In genomic region chr17:76532072-76532651, GRCh38 we compare ENCODE assay signal across 17 cellular contexts. TPM values are rescaled to one million over a fixed set of nuclear protein-coding genes. Genes with fewer than 3 reads are reported as not detected.
DNase-seq lines count a peak whose midpoint lies in the region; ATAC-seq, FAIRE-seq and TF ChIP-seq lines count a peak whose summit lies in the region.
"Had no signal": no experiment of that assay in that cellular context is flagged by ENCODE, and none has a peak within 500 bp of the region (broad histone marks: within the 10 kb centered on the region; RNA-seq: fewer than 3 reads in every experiment).

No MANE protein-coding gene starts in this region.

- TF ChIP-seq CTCF in bronchial epithelial cell (IDR thresholded peaks at IDR 0.05; ENCODE audit: insufficient read depth, low read length, severe bottlenecking) (no peak), mesothelial cell of epicardium (IDR thresholded peaks at IDR 0.05; ENCODE audit: unreplicated experiment) (no peak), type B pancreatic cell (conservative IDR thresholded peaks at IDR 0.05) (no peak)

- no peak for DNase-seq in activated naive CD8-positive, alpha-beta T cell treated with anti-CD3 and anti-CD28 coated beads, Interleukin-2, amount 50 U/mL, for 24 hours
- DNase-seq in bronchial epithelial cell (ENCODE audit: low read depth) (peak; percentile 87), mesothelial cell of epicardium (ENCODE audit: low spot score in 2 of 2, unreplicated experiment in 2 of 2) (no peak), type B pancreatic cell (ENCODE audit: extremely low spot score, unreplicated experiment) (no peak), OCI-M2 (lab: John Stamatoyannopoulos, UW; ENCODE audit: unreplicated experiment) (no peak), HAP-1 (ENCODE audit: low spot score in 2 of 2) (no peak)
- DNase-seq in activated CD4-positive, alpha-beta memory T cell treated with anti-CD3 and anti-CD28 coated beads, Interleukin-2, amount 10 ng/mL, durations not matched to agents 7 days and 5 days = no peak
- DNase-seq: 8988T; activated CD8-positive, alpha-beta T cell treated with anti-CD3 and anti-CD28 coated beads, Interleukin-2, amount 10 ng/mL, durations not matched to agents 7 days and 5 days; activated naive CD4-positive, alpha-beta T cell treated with anti-CD3 and anti-CD28 coated beads, Interleukin-2, amount 50 U/mL, for 16 hours; GOT3; kidney glomerular epithelial cell; NCI-H1930; NK-92 treated with Interleukin-12 subunit alpha and Interleukin-12 subunit beta, amount 100 ng/mL, for 24 hours; substantia nigra had no signal

- H3K36me3 ChIP-seq in bronchial epithelial cell (ENCODE audit: control insufficient read depth, insufficient read depth, low read length) (no peaks in the 10 kb centered on the region), HAP-1 (replicated peaks) (no peaks in the 10 kb centered on the region)

- no peak overlapping the region for H3K4me3 ChIP-seq in bronchial epithelial cell (ENCODE audit: low read depth, low read length)
- H3K4me3 ChIP-seq in HAP-1 = no peak overlapping the region

- in situ Hi-C loops in HAP-1 (cut with MboI; ENCODE audit: low sequenced_read_pairs) = no loop called here

- H3K36me3 Mint-ChIP-seq in activated naive CD8-positive, alpha-beta T cell = no peaks in the 10 kb centered on the region
- H3K36me3 Mint-ChIP-seq in activated naive CD8-positive, alpha-beta T cell treated with anti-CD3 and anti-CD28 coated beads, Interleukin-2, amount 50 U/mL, for 24 hours (ENCODE audit: low read depth) = no peaks in the 10 kb centered on the region
- H3K36me3 Mint-ChIP-seq in mesothelial cell of epicardium = no peaks in the 10 kb centered on the region
- H3K36me3 Mint-ChIP-seq in type B pancreatic cell = no peaks in the 10 kb centered on the region
- no peaks in the 10 kb centered on the region for H3K36me3 Mint-ChIP-seq in activated CD4-positive, alpha-beta memory T cell treated with anti-CD3 and anti-CD28 coated beads, Interleukin-2, amount 10 ng/mL, durations not matched to agents 7 days and 5 days (ENCODE audit: low read depth)

- peaks cover 31% of the 10 kb centered on the region for H3K4me1 Mint-ChIP-seq in activated naive CD8-positive, alpha-beta T cell (ENCODE audit: low read depth)
- peaks cover 24% of the 10 kb centered on the region for H3K4me1 Mint-ChIP-seq in activated naive CD8-positive, alpha-beta T cell treated with anti-CD3 and anti-CD28 coated beads, Interleukin-2, amount 50 U/mL, for 24 hours
- H3K4me1 Mint-ChIP-seq in mesothelial cell of epicardium (peaks cover 30% of the 10 kb centered on the region), type B pancreatic cell (ENCODE audit: unreplicated experiment) (peaks cover 30% of the 10 kb centered on the region)
- H3K4me1 Mint-ChIP-seq in activated CD4-positive, alpha-beta memory T cell treated with anti-CD3 and anti-CD28 coated beads, Interleukin-2, amount 10 ng/mL, durations not matched to agents 7 days and 5 days = peaks cover 7% of the 10 kb centered on the region

- FAIRE-seq in bronchial epithelial cell (lab: Jason Lieb, UNC) = no peak

- no peaks in the 10 kb centered on the region for H3K9me3 Mint-ChIP-seq in activated naive CD8-positive, alpha-beta T cell (ENCODE audit: low read depth)
- no peaks in the 10 kb centered on the region for H3K9me3 Mint-ChIP-seq in activated naive CD8-positive, alpha-beta T cell treated with anti-CD3 and anti-CD28 coated beads, Interleukin-2, amount 50 U/mL, for 24 hours
- H3K9me3 Mint-ChIP-seq in mesothelial cell of epicardium = no peaks in the 10 kb centered on the region
- no peaks in the 10 kb centered on the region for H3K9me3 Mint-ChIP-seq in type B pancreatic cell
- H3K9me3 Mint-ChIP-seq in activated CD4-positive, alpha-beta memory T cell treated with anti-CD3 and anti-CD28 coated beads, Interleukin-2, amount 10 ng/mL, durations not matched to agents 7 days and 5 days = no peaks in the 10 kb centered on the region

- ATAC-seq in activated naive CD8-positive, alpha-beta T cell treated with anti-CD3 and anti-CD28 coated beads, Interleukin-2, amount 50 U/mL, for 24 hours = no peak
- ATAC-seq: activated CD8-positive, alpha-beta T cell treated with anti-CD3 and anti-CD28 coated beads, Interleukin-2, amount 10 ng/mL, durations not matched to agents 7 days and 5 days had no signal

- H3K27ac Mint-ChIP-seq in activated naive CD8-positive, alpha-beta T cell = peak overlapping the region; percentile 76
- no peak overlapping the region for H3K27ac Mint-ChIP-seq in activated naive CD8-positive, alpha-beta T cell treated with anti-CD3 and anti-CD28 coated beads, Interleukin-2, amount 50 U/mL, for 24 hours
- peak overlapping the region; percentile 71 for H3K27ac Mint-ChIP-seq in mesothelial cell of epicardium
- peak overlapping the region; percentile 75 for H3K27ac Mint-ChIP-seq in type B pancreatic cell
- H3K27ac Mint-ChIP-seq in activated CD4-positive, alpha-beta memory T cell treated with anti-CD3 and anti-CD28 coated beads, Interleukin-2, amount 10 ng/mL, durations not matched to agents 7 days and 5 days = no peak overlapping the region
- H3K27ac Mint-ChIP-seq: activated CD8-positive, alpha-beta T cell treated with anti-CD3 and anti-CD28 coated beads, Interleukin-2, amount 10 ng/mL, durations not matched to agents 7 days and 5 days had no signal

- POLR2A ChIA-PET in activated CD4-positive, alpha-beta memory T cell treated with anti-CD3 and anti-CD28 coated beads, Interleukin-2, amount 10 ng/mL, durations not matched to agents 7 days and 5 days (lab: Charles Lee) = no interaction called here

- no peaks in the 10 kb centered on the region for H3K4me1 ChIP-seq in HAP-1

- no peaks in the 10 kb centered on the region for H3K27me3 Mint-ChIP-seq in activated naive CD8-positive, alpha-beta T cell
- H3K27me3 Mint-ChIP-seq in activated naive CD8-positive, alpha-beta T cell treated with anti-CD3 and anti-CD28 coated beads, Interleukin-2, amount 50 U/mL, for 24 hours = peaks cover 5% of the 10 kb centered on the region
- peaks cover 22% of the 10 kb centered on the region for H3K27me3 Mint-ChIP-seq in mesothelial cell of epicardium (ENCODE audit: low read depth)
- peaks cover 27% of the 10 kb centered on the region for H3K27me3 Mint-ChIP-seq in type B pancreatic cell
- H3K27me3 Mint-ChIP-seq in activated CD4-positive, alpha-beta memory T cell treated with anti-CD3 and anti-CD28 coated beads, Interleukin-2, amount 10 ng/mL, durations not matched to agents 7 days and 5 days = peaks cover 26% of the 10 kb centered on the region

- no peaks in the 10 kb centered on the region for H3K27me3 ChIP-seq in bronchial epithelial cell (ENCODE audit: control insufficient read depth, insufficient read depth, low read length)
- no peaks in the 10 kb centered on the region for H3K27me3 ChIP-seq in HAP-1 (ENCODE audit: low read depth)

- no peak overlapping the region for H3K4me3 Mint-ChIP-seq in activated naive CD8-positive, alpha-beta T cell
- no peak overlapping the region for H3K4me3 Mint-ChIP-seq in activated naive CD8-positive, alpha-beta T cell treated with anti-CD3 and anti-CD28 coated beads, Interleukin-2, amount 50 U/mL, for 24 hours
- H3K4me3 Mint-ChIP-seq in mesothelial cell of epicardium (no peak overlapping the region), type B pancreatic cell (peak overlapping the region; percentile 15)
- no peak overlapping the region for H3K4me3 Mint-ChIP-seq in activated CD4-positive, alpha-beta memory T cell treated with anti-CD3 and anti-CD28 coated beads, Interleukin-2, amount 10 ng/mL, durations not matched to agents 7 days and 5 days
- H3K4me3 Mint-ChIP-seq: activated CD8-positive, alpha-beta T cell treated with anti-CD3 and anti-CD28 coated beads, Interleukin-2, amount 10 ng/mL, durations not matched to agents 7 days and 5 days had no signal

- no peaks in the 10 kb centered on the region for H3K9me3 ChIP-seq in HAP-1

- CTCF ChIA-PET in activated CD4-positive, alpha-beta memory T cell treated with anti-CD3 and anti-CD28 coated beads, Interleukin-2, amount 10 ng/mL, durations not matched to agents 7 days and 5 days (lab: Charles Lee) = interaction anchor here (0.6 to 1.4 kb wide), 3 partner anchors 15 to 875 kb away, joined by 3 to 4 read pairs (median 4); no protein-coding TSS in a partner anchor

RNA-seq across cellular contexts. Expression of gene CYGB, which starts 5.3 kb away (rescaled TPM):
- total RNA-seq in bronchial epithelial cell (2.1 and 2.3 TPM in 2 replicates), mesothelial cell of epicardium (8.6 to 10.4 TPM (median 10.1 TPM) in 3 replicates), type B pancreatic cell (ENCODE audit: low replicate concordance) (2.5 and 10.0 TPM in 2 replicates)
- not detected for total RNA-seq in activated CD4-positive, alpha-beta memory T cell treated with anti-CD3 and anti-CD28 coated beads, Interleukin-2, amount 10 ng/mL, durations not matched to agents 7 days and 5 days

RNA-seq across cellular contexts. Expression of gene PRCD, which starts 7.7 kb away (rescaled TPM):
- total RNA-seq in bronchial epithelial cell = 0.13 TPM in 1 of 2 replicates, not detected in the other
- total RNA-seq in mesothelial cell of epicardium = 8.7 to 9.9 TPM (median 9.9 TPM) in 3 replicates
- 0.33 and 3.3 TPM in 2 replicates for total RNA-seq in type B pancreatic cell (ENCODE audit: low replicate concordance)
- total RNA-seq in activated CD4-positive, alpha-beta memory T cell treated with anti-CD3 and anti-CD28 coated beads, Interleukin-2, amount 10 ng/mL, durations not matched to agents 7 days and 5 days = not detected
- total RNA-seq: activated CD8-positive, alpha-beta T cell treated with anti-CD3 and anti-CD28 coated beads, Interleukin-2, amount 10 ng/mL, durations not matched to agents 7 days and 5 days; T-helper 2 cell treated with Interferon-gamma antibody and Interleukin-4, amounts not matched to agents 100 ng/mL and 5 ng/mL, for 36 hours had no signal

RNA-seq across cellular contexts. Expression of gene RHBDF2, which starts 30.9 kb away (rescaled TPM):
- total RNA-seq in bronchial epithelial cell = 9.9 and 10.8 TPM in 2 replicates
- total RNA-seq in mesothelial cell of epicardium = 19.1 to 21.6 TPM (median 21.5 TPM) in 3 replicates
- total RNA-seq in type B pancreatic cell (ENCODE audit: low replicate concordance) = 12.3 and 17.2 TPM in 2 replicates
- 10 to 100 TPM; 33.2 to 33.8 TPM for total RNA-seq in activated CD4-positive, alpha-beta memory T cell treated with anti-CD3 and anti-CD28 coated beads, Interleukin-2, amount 10 ng/mL, durations not matched to agents 7 days and 5 days

RNA-seq across cellular contexts. Expression of gene ST6GALNAC2, which starts 53.5 kb away (rescaled TPM):
- total RNA-seq in bronchial epithelial cell (38.4 and 64.4 TPM in 2 replicates), mesothelial cell of epicardium (1.3 to 1.9 TPM (median 1.5 TPM) in 3 replicates), type B pancreatic cell (ENCODE audit: low replicate concordance) (4.3 and 10.4 TPM in 2 replicates)
- total RNA-seq in activated CD4-positive, alpha-beta memory T cell treated with anti-CD3 and anti-CD28 coated beads, Interleukin-2, amount 10 ng/mL, durations not matched to agents 7 days and 5 days = under 1 TPM; 0.25 to 0.65 TPM
- total RNA-seq: activated CD8-positive, alpha-beta T cell treated with anti-CD3 and anti-CD28 coated beads, Interleukin-2, amount 10 ng/mL, durations not matched to agents 7 days and 5 days; T-helper 2 cell treated with Interferon-gamma antibody and Interleukin-4, amounts not matched to agents 100 ng/mL and 5 ng/mL, for 36 hours had no signal

Comparison
In these comparisons a context has a peak if more than half of its experiments do, and no peak if none do; other contexts are left out.
1. H3K27ac Mint-ChIP-seq: peak in activated naive CD8-positive, alpha-beta T cell (single experiment), mesothelial cell of epicardium (single experiment) and type B pancreatic cell (single experiment); none in activated naive CD8-positive, alpha-beta T cell treated with anti-CD3 and anti-CD28 coated beads, Interleukin-2, amount 50 U/mL, for 24 hours (single experiment) and activated CD4-positive, alpha-beta memory T cell treated with anti-CD3 and anti-CD28 coated beads, Interleukin-2, amount 10 ng/mL, durations not matched to agents 7 days and 5 days (single experiment).